23 cellular contexts compared by ENCODE assay signal in the genomic region with DNA sequence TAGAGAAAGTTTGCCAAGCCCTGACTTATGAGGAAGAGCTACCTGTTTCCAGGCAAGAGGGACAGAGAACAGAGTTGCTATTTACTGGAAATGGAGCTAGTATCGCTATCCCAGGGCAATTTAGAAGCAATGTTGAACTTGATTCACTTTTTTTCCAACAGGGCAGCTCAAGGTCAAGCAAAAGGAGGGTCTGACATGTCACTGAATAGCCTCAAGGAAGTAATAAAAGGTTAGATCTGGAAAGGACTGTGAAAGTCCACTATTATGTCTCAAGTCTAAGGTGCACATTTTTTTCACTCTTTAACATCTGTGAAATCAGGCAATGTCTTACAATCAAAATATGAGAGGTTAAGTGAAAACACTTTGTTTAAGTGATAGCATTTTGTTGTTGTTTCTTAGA.
"Had no signal": no experiment of that assay in that cellular context is flagged by ENCODE, and none has a peak within 500 bp of the region (broad histone marks: within the 10 kb centered on the region; RNA-seq: fewer than 3 reads in every experiment).

No MANE protein-coding gene starts in this region.

- H3K4me3 ChIP-seq: gastroesophageal sphincter, left lung, lower lobe of right lung, right atrium auricular region, skin epidermis, suprapubic skin had no signal

- H3K36me3 Mint-ChIP-seq: natural killer cell; stimulated activated naive B cell treated with anti-CD40 and anti-IgM and Interleukin-4, amounts not matched to agents 10 μg/mL and 1 μg/mL and 100 μg/mL, for 72 hours had no signal

- H3K36me3 ChIP-seq: gastroesophageal sphincter, left lung, neutrophil, right atrium auricular region, suprapubic skin had no signal

- H3K4me1 Mint-ChIP-seq: stimulated activated naive B cell treated with anti-CD40 and anti-IgM and Interleukin-4, amounts not matched to agents 10 μg/mL and 1 μg/mL and 100 μg/mL, for 72 hours had no signal

- ATAC-seq: esophagus mucosa, gastroesophageal sphincter had no signal

- H3K4me1 ChIP-seq: parathyroid adenoma had no signal

- H3K9me3 ChIP-seq: gastroesophageal sphincter, left lung, lower lobe of right lung, neutrophil, right atrium auricular region, suprapubic skin had no signal

- H3K27ac Mint-ChIP-seq: dendritic cell treated with granulocyte-macrophage colony-stimulating factor and Interleukin-4, amounts not matched to agents 40 ng/mL and 50 ng/mL, for 4 days; endodermal cell; natural killer cell; progenitor cell of endocrine pancreas; stimulated activated naive B cell treated with anti-CD40 and anti-IgM and Interleukin-4, amounts not matched to agents 10 μg/mL and 1 μg/mL and 100 μg/mL, for 72 hours; stimulated activated naive CD8-positive, alpha-beta T cell treated with anti-CD3 and anti-CD28 coated beads, Interleukin-15, Interleukin-2, amounts not matched to agents 100 ng/mL and 50 ng/mL, for 24 hours had no signal

- DNase-seq: central memory CD4-positive, alpha-beta T cell; effector CD8-positive, alpha-beta T cell; endodermal cell; foreskin fibroblast; left lung; lower lobe of right lung; natural killer cell; stimulated activated CD4-positive, alpha-beta T cell treated with anti-CD3 and anti-CD28 coated beads, Interleukin-15, amount 100 ng/mL, for 24 hours; stimulated activated CD4-positive, alpha-beta T cell treated with anti-CD3 and anti-CD28 coated beads, Interleukin-2, amount 100 ng/mL, for 48 hours; stimulated activated naive B cell treated with anti-CD40 and anti-IgM and Interleukin-4, amounts not matched to agents 10 μg/mL and 1 μg/mL and 100 μg/mL, for 72 hours; trophoblast cell had no signal

- H3K27me3 Mint-ChIP-seq: stimulated activated naive CD8-positive, alpha-beta T cell treated with anti-CD3 and anti-CD28 coated beads, Interleukin-15, Interleukin-2, amounts not matched to agents 100 ng/mL and 50 ng/mL, for 24 hours had no signal

- H3K9ac ChIP-seq: parathyroid adenoma had no signal

- H3K4me3 Mint-ChIP-seq: dendritic cell treated with granulocyte-macrophage colony-stimulating factor and Interleukin-4, amounts not matched to agents 40 ng/mL and 50 ng/mL, for 4 days; endodermal cell; natural killer cell; neural crest cell; stimulated activated naive B cell treated with anti-CD40 and anti-IgM and Interleukin-4, amounts not matched to agents 10 μg/mL and 1 μg/mL and 100 μg/mL, for 72 hours; stimulated activated naive CD8-positive, alpha-beta T cell treated with anti-CD3 and anti-CD28 coated beads, Interleukin-15, Interleukin-2, amounts not matched to agents 100 ng/mL and 50 ng/mL, for 24 hours had no signal

- H3K9me3 Mint-ChIP-seq: dendritic cell treated with granulocyte-macrophage colony-stimulating factor and Interleukin-4, amounts not matched to agents 40 ng/mL and 50 ng/mL, for 4 days; endodermal cell; natural killer cell; neural crest cell; stimulated activated naive B cell treated with anti-CD40 and anti-IgM and Interleukin-4, amounts not matched to agents 10 μg/mL and 1 μg/mL and 100 μg/mL, for 72 hours; stimulated activated naive CD8-positive, alpha-beta T cell treated with anti-CD3 and anti-CD28 coated beads, Interleukin-15, Interleukin-2, amounts not matched to agents 100 ng/mL and 50 ng/mL, for 24 hours had no signal

- H3K27me3 ChIP-seq: gastroesophageal sphincter, left lung, neutrophil, right atrium auricular region, suprapubic skin had no signal

- H3K27ac ChIP-seq: epithelial cell of prostate, gastroesophageal sphincter, left lung, lower lobe of right lung, neutrophil, parathyroid adenoma, right atrium auricular region, skin epidermis, suprapubic skin had no signal
